Comparison of ENCODE assay signal across 14 cellular contexts in the genomic region with DNA sequence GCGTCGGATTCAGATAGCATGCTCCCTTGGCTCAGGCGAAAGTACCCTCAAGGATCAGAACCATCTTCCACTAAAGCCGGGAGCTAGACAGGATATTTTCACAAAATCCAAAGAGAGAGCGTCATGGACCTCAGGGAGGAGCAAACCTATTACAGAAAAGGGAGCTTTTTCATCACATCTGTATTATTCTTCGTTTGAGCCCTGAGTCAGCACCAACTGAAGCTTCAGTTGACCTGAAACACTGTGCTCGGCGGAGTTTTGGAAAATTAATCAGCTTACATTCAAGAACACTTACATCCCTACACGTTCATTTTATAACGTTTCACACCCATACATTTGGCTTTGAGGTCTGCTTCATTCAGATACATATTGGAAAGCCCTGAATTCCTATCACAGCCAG.
DNase-seq lines count a peak whose midpoint lies in the region; ATAC-seq and TF ChIP-seq lines count a peak whose summit lies in the region.
"Had no signal": no experiment of that assay in that cellular context is flagged by ENCODE, and none has a peak within 500 bp of the region (broad histone marks: within the 10 kb centered on the region; RNA-seq: fewer than 3 reads in every experiment).

No MANE protein-coding gene starts in this region.

- peaks cover 6% of the 10 kb centered on the region for H3K9me3 Mint-ChIP-seq in MCF 10A (ENCODE audit: unreplicated experiment)
- H3K9me3 Mint-ChIP-seq in activated T-helper 2 cell treated with anti-CD3 and anti-CD28 coated beads, Interferon-gamma antibody, Interleukin-2, Interleukin-4, amounts not matched to agents 10 μg/mL and 5 μg/mL and 100 μg/mL, durations not matched to agents 14 hours and 24 hours and 36 hours: peaks cover 15% of the 10 kb centered on the region

- peak overlapping the region; percentile 47 for H2AFZ ChIP-seq in mammary epithelial cell (ENCODE audit: low read depth, low read length)

- H3K27me3 ChIP-seq in mammary epithelial cell (ENCODE audit: insufficient read depth, low read length) (no peaks in the 10 kb centered on the region), vagina (no peaks in the 10 kb centered on the region)

- no peaks in the 10 kb centered on the region for H4K20me1 ChIP-seq in mammary epithelial cell (ENCODE audit: insufficient read depth, low read length)

- no peak for TF ChIP-seq CTCF in mammary epithelial cell (conservative IDR thresholded peaks at IDR 0.05 in 1 of 2, IDR thresholded peaks at IDR 0.05 in 1 of 2; ENCODE audit: extremely low read depth in 1 of 2, insufficient read depth in 1 of 2, low read depth in 1 of 2, low read length in 2 of 2)
- TF ChIP-seq CTCF in MCF 10A (IDR thresholded peaks at IDR 0.05; ENCODE audit: unreplicated experiment): no peak
- TF ChIP-seq CTCF in vagina (IDR thresholded peaks at IDR 0.05): no peak

- ATAC-seq in HG03439 (IDR thresholded peaks at IDR 0.05; ENCODE audit: unreplicated experiment): no peak

- CTCF ChIA-PET in mammary epithelial cell (lab: Charles Lee; ENCODE audit: low non-redundant PET): no interaction called here
- CTCF ChIA-PET in MCF 10A (lab: Yijun Ruan, JAX): interaction anchor here (1.0 to 2.3 kb wide), 4 partner anchors 46 to 251 kb away, joined by 3 to 8 read pairs (median 4); no protein-coding TSS in a partner anchor

- no peak overlapping the region for H3K27ac Mint-ChIP-seq in MCF 10A (ENCODE audit: low read depth, unreplicated experiment)
- H3K27ac Mint-ChIP-seq in activated T-helper 2 cell treated with anti-CD3 and anti-CD28 coated beads, Interferon-gamma antibody, Interleukin-2, Interleukin-4, amounts not matched to agents 10 μg/mL and 5 μg/mL and 100 μg/mL, durations not matched to agents 14 hours and 24 hours and 36 hours: no peak overlapping the region

- BruUV-seq in mammary epithelial cell (replicated peaks; lab: Mats Ljungman, UMichigan): no TSS peak
- no TSS peak for BruUV-seq in MCF 10A (replicated peaks; lab: Mats Ljungman, UMichigan)

- no peaks in the 10 kb centered on the region for H3K27me3 Mint-ChIP-seq in MCF 10A (ENCODE audit: insufficient read depth, unreplicated experiment)
- no peaks in the 10 kb centered on the region for H3K27me3 Mint-ChIP-seq in activated T-helper 2 cell treated with anti-CD3 and anti-CD28 coated beads, Interferon-gamma antibody, Interleukin-2, Interleukin-4, amounts not matched to agents 10 μg/mL and 5 μg/mL and 100 μg/mL, durations not matched to agents 14 hours and 24 hours and 36 hours (ENCODE audit: low read depth)

- no peaks in the 10 kb centered on the region for H3K79me2 ChIP-seq in mammary epithelial cell (ENCODE audit: insufficient read depth, low read length)

- H3K4me1 ChIP-seq in mammary epithelial cell (ENCODE audit: insufficient read depth, low read length) (peaks cover 47% of the 10 kb centered on the region), mesodermal cell (ENCODE audit: control insufficient read depth, insufficient read depth, low read length, poor library complexity, severe bottlenecking) (peaks cover 48% of the 10 kb centered on the region), vagina (peaks cover 47% of the 10 kb centered on the region)

- TF ChIP-seq POLR2A in vagina (IDR thresholded peaks at IDR 0.05): no peak

- H3K36me3 Mint-ChIP-seq in MCF 10A (ENCODE audit: insufficient read depth, unreplicated experiment): no peaks in the 10 kb centered on the region
- peaks cover 3% of the 10 kb centered on the region for H3K36me3 Mint-ChIP-seq in activated T-helper 2 cell treated with anti-CD3 and anti-CD28 coated beads, Interferon-gamma antibody, Interleukin-2, Interleukin-4, amounts not matched to agents 10 μg/mL and 5 μg/mL and 100 μg/mL, durations not matched to agents 14 hours and 24 hours and 36 hours (ENCODE audit: low read depth)

- H3K36me3 ChIP-seq in mammary epithelial cell (ENCODE audit: insufficient read depth, low read length) (no peaks in the 10 kb centered on the region), mesodermal cell (ENCODE audit: control insufficient read depth, insufficient read depth, low read length) (no peaks in the 10 kb centered on the region), vagina (no peaks in the 10 kb centered on the region)

- in situ Hi-C loops in mammary epithelial cell (cut with MboI; ENCODE audit: low sequenced_read_pairs in 2 of 2): no loop called here

- no peak overlapping the region for H3K9ac ChIP-seq in mammary epithelial cell (ENCODE audit: insufficient read depth, low read length)

- intact Hi-C loops in mammary epithelial cell (cut with micrococcal nuclease) (no loop called here), MCF 10A (cut with micrococcal nuclease) (no loop called here), vagina (cut with DNase I) (no loop called here)
- intact Hi-C loops in activated T-helper 2 cell treated with anti-CD3 and anti-CD28 coated beads, Interferon-gamma antibody, Interleukin-2, Interleukin-4, amounts not matched to agents 10 μg/mL and 5 μg/mL and 100 μg/mL, durations not matched to agents 14 hours and 24 hours and 36 hours (cut with micrococcal nuclease): loop anchor here (10.0 kb wide), 1 partner anchor 1072 kb away; no protein-coding TSS in a partner anchor

- H3K27ac ChIP-seq in mammary epithelial cell (ENCODE audit: insufficient read depth, low read depth, low read length) (no peak overlapping the region), mesodermal cell (ENCODE audit: low read depth, low read length, severe bottlenecking) (peak overlapping the region; percentile 3), vagina (peak overlapping the region; percentile 59)

- H3K9me3 ChIP-seq in mammary epithelial cell (replicated peaks; ENCODE audit: insufficient read depth, low read length) (no peaks in the 10 kb centered on the region), mesodermal cell (ENCODE audit: control insufficient read depth, low read length) (peaks cover 18% of the 10 kb centered on the region), vagina (no peaks in the 10 kb centered on the region)

- WGBS in mammary epithelial cell (ENCODE audit: low coverage, missing lambda C conversion rate): 87% methylated on average over 10 of the region's 10 CpGs
- WGBS in mesodermal cell (ENCODE audit: insufficient coverage in 2 of 2), 2 experiments: 95 to 97% methylated on average over 7 to 9 of the region's 10 CpGs

- H3K4me3 Mint-ChIP-seq in MCF 10A (ENCODE audit: unreplicated experiment): no peak overlapping the region
- peak overlapping the region; percentile 31 for H3K4me3 Mint-ChIP-seq in activated T-helper 2 cell treated with anti-CD3 and anti-CD28 coated beads, Interferon-gamma antibody, Interleukin-2, Interleukin-4, amounts not matched to agents 10 μg/mL and 5 μg/mL and 100 μg/mL, durations not matched to agents 14 hours and 24 hours and 36 hours (ENCODE audit: low read depth)

- DNase-seq in mammary epithelial cell: no peak
- DNase-seq in MCF 10A (ENCODE audit: unreplicated experiment): no peak
- DNase-seq in activated T-helper 2 cell treated with anti-CD3 and anti-CD28 coated beads, Interferon-gamma antibody, Interleukin-2, Interleukin-4, amounts not matched to agents 10 μg/mL and 5 μg/mL and 100 μg/mL, durations not matched to agents 14 hours and 24 hours and 36 hours (ENCODE audit: low spot score): no peak
- DNase-seq in vagina (ENCODE audit: extremely low spot score in 2 of 2): no peak
- DNase-seq in mesenteric fat pad (ENCODE audit: low spot score): no peak
- DNase-seq in DMS53 (lab: John Stamatoyannopoulos, UW): no peak
- DNase-seq: EL; foreskin melanocyte; NCI-H1417; NCI-H526; posterior cingulate gyrus; stimulated activated CD8-positive, alpha-beta memory T cell treated with anti-CD3 and anti-CD28 coated beads, Interleukin-4, amount 100 ng/mL, for 48 hours had no signal

- dilution Hi-C loops in mammary epithelial cell (cut with HindIII; ENCODE audit: low sequenced_read_pairs): no loop called here

- no peak overlapping the region for H3K4me3 ChIP-seq in mammary epithelial cell (replicated peaks in 1 of 3; ENCODE audit: insufficient read depth in 1 of 3, low read depth in 2 of 3, low read length in 3 of 3)
- H3K4me3 ChIP-seq in mesodermal cell (ENCODE audit: extremely low read depth, insufficient read depth, low read length, poor library complexity, severe bottlenecking): no peak overlapping the region
- peak overlapping the region; percentile 13 to 18 for H3K4me3 ChIP-seq in vagina

- peaks cover 51% of the 10 kb centered on the region for H3K4me1 Mint-ChIP-seq in MCF 10A (ENCODE audit: insufficient read depth, unreplicated experiment)
- H3K4me1 Mint-ChIP-seq in activated T-helper 2 cell treated with anti-CD3 and anti-CD28 coated beads, Interferon-gamma antibody, Interleukin-2, Interleukin-4, amounts not matched to agents 10 μg/mL and 5 μg/mL and 100 μg/mL, durations not matched to agents 14 hours and 24 hours and 36 hours (ENCODE audit: low read depth): peaks cover 52% of the 10 kb centered on the region

- POLR2A ChIA-PET in MCF 10A (lab: Yijun Ruan, JAX): interaction anchor here (1.0 to 2.2 kb wide), 7 partner anchors 8 to 88 kb away, joined by 3 to 6 read pairs (median 4); a partner anchor contains a TSS

- no peak overlapping the region for H3K4me2 ChIP-seq in mammary epithelial cell (ENCODE audit: insufficient read depth, low read depth, low read length)

Comparison
In these comparisons a context has a peak if more than half of its experiments do, and no peak if none do; other contexts are left out.
1. H3K4me3 ChIP-seq: peak in vagina (2 of 2); none in mammary epithelial cell (0 of 3) and mesodermal cell (single experiment).